ENCODE assay signal across 1 cellular context in genomic region chr6:4018194-4019111, GRCh38.
TF ChIP-seq lines count a peak whose summit lies in the region.

No MANE protein-coding gene starts in this region.

TF ChIP-seq in K562, 482 proteins besides CTCF, POLR2A, EP300 and RAD21 (continued from another document and continues in another):
- peak; percentile 76; the same call in 1 of the 2 replicates for TF ChIP-seq FOXP4 (CRISPR knock-in tag; IDR thresholded peaks at IDR 0.05; ENCODE audit: borderline replicate concordance)
- peak; percentile 85 for TF ChIP-seq TAF9B (IDR thresholded peaks at IDR 0.05; ENCODE audit: partially characterized antibody)
- peak; percentile 42; the same call in 1 of the 2 replicates for TF ChIP-seq ZBTB1 (CRISPR knock-in tag; IDR thresholded peaks at IDR 0.05; ENCODE audit: borderline replicate concordance, low read depth)
- no peak for TF ChIP-seq ZNF184 (CRISPR knock-in tag; IDR thresholded peaks at IDR 0.05)
- no peak for TF ChIP-seq NFYB (IDR thresholded peaks at IDR 0.05; ENCODE audit: extremely low read depth, insufficient read length)
- peak; percentile 22; the same call in 1 of the 2 replicates for TF ChIP-seq STAT5A (IDR thresholded peaks at IDR 0.05; ENCODE audit: borderline replicate concordance, low read length)
- TF ChIP-seq, protein P1, sequence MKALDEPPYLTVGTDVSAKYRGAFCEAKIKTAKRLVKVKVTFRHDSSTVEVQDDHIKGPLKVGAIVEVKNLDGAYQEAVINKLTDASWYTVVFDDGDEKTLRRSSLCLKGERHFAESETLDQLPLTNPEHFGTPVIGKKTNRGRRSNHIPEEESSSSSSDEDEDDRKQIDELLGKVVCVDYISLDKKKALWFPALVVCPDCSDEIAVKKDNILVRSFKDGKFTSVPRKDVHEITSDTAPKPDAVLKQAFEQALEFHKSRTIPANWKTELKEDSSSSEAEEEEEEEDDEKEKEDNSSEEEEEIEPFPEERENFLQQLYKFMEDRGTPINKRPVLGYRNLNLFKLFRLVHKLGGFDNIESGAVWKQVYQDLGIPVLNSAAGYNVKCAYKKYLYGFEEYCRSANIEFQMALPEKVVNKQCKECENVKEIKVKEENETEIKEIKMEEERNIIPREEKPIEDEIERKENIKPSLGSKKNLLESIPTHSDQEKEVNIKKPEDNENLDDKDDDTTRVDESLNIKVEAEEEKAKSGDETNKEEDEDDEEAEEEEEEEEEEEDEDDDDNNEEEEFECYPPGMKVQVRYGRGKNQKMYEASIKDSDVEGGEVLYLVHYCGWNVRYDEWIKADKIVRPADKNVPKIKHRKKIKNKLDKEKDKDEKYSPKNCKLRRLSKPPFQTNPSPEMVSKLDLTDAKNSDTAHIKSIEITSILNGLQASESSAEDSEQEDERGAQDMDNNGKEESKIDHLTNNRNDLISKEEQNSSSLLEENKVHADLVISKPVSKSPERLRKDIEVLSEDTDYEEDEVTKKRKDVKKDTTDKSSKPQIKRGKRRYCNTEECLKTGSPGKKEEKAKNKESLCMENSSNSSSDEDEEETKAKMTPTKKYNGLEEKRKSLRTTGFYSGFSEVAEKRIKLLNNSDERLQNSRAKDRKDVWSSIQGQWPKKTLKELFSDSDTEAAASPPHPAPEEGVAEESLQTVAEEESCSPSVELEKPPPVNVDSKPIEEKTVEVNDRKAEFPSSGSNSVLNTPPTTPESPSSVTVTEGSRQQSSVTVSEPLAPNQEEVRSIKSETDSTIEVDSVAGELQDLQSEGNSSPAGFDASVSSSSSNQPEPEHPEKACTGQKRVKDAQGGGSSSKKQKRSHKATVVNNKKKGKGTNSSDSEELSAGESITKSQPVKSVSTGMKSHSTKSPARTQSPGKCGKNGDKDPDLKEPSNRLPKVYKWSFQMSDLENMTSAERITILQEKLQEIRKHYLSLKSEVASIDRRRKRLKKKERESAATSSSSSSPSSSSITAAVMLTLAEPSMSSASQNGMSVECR (CRISPR knock-in tag; IDR thresholded peaks at IDR 0.05) = peak; percentile 79
- TF ChIP-seq, protein P2, sequence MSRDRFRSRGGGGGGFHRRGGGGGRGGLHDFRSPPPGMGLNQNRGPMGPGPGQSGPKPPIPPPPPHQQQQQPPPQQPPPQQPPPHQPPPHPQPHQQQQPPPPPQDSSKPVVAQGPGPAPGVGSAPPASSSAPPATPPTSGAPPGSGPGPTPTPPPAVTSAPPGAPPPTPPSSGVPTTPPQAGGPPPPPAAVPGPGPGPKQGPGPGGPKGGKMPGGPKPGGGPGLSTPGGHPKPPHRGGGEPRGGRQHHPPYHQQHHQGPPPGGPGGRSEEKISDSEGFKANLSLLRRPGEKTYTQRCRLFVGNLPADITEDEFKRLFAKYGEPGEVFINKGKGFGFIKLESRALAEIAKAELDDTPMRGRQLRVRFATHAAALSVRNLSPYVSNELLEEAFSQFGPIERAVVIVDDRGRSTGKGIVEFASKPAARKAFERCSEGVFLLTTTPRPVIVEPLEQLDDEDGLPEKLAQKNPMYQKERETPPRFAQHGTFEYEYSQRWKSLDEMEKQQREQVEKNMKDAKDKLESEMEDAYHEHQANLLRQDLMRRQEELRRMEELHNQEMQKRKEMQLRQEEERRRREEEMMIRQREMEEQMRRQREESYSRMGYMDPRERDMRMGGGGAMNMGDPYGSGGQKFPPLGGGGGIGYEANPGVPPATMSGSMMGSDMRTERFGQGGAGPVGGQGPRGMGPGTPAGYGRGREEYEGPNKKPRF (IDR thresholded peaks at IDR 0.05; ENCODE audit: low read depth, low read length) = no peak
- TF ChIP-seq, protein P3, sequence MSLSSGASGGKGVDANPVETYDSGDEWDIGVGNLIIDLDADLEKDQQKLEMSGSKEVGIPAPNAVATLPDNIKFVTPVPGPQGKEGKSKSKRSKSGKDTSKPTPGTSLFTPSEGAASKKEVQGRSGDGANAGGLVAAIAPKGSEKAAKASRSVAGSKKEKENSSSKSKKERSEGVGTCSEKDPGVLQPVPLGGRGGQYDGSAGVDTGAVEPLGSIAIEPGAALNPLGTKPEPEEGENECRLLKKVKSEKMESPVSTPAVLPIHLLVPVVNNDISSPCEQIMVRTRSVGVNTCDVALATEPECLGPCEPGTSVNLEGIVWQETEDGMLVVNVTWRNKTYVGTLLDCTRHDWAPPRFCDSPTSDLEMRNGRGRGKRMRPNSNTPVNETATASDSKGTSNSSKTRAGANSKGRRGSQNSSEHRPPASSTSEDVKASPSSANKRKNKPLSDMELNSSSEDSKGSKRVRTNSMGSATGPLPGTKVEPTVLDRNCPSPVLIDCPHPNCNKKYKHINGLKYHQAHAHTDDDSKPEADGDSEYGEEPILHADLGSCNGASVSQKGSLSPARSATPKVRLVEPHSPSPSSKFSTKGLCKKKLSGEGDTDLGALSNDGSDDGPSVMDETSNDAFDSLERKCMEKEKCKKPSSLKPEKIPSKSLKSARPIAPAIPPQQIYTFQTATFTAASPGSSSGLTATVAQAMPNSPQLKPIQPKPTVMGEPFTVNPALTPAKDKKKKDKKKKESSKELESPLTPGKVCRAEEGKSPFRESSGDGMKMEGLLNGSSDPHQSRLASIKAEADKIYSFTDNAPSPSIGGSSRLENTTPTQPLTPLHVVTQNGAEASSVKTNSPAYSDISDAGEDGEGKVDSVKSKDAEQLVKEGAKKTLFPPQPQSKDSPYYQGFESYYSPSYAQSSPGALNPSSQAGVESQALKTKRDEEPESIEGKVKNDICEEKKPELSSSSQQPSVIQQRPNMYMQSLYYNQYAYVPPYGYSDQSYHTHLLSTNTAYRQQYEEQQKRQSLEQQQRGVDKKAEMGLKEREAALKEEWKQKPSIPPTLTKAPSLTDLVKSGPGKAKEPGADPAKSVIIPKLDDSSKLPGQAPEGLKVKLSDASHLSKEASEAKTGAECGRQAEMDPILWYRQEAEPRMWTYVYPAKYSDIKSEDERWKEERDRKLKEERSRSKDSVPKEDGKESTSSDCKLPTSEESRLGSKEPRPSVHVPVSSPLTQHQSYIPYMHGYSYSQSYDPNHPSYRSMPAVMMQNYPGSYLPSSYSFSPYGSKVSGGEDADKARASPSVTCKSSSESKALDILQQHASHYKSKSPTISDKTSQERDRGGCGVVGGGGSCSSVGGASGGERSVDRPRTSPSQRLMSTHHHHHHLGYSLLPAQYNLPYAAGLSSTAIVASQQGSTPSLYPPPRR (CRISPR knock-in tag; IDR thresholded peaks at IDR 0.05; ENCODE audit: borderline replicate concordance) = peak; percentile 79; the same call in 1 of the 2 replicates
- TF ChIP-seq, protein P4, sequence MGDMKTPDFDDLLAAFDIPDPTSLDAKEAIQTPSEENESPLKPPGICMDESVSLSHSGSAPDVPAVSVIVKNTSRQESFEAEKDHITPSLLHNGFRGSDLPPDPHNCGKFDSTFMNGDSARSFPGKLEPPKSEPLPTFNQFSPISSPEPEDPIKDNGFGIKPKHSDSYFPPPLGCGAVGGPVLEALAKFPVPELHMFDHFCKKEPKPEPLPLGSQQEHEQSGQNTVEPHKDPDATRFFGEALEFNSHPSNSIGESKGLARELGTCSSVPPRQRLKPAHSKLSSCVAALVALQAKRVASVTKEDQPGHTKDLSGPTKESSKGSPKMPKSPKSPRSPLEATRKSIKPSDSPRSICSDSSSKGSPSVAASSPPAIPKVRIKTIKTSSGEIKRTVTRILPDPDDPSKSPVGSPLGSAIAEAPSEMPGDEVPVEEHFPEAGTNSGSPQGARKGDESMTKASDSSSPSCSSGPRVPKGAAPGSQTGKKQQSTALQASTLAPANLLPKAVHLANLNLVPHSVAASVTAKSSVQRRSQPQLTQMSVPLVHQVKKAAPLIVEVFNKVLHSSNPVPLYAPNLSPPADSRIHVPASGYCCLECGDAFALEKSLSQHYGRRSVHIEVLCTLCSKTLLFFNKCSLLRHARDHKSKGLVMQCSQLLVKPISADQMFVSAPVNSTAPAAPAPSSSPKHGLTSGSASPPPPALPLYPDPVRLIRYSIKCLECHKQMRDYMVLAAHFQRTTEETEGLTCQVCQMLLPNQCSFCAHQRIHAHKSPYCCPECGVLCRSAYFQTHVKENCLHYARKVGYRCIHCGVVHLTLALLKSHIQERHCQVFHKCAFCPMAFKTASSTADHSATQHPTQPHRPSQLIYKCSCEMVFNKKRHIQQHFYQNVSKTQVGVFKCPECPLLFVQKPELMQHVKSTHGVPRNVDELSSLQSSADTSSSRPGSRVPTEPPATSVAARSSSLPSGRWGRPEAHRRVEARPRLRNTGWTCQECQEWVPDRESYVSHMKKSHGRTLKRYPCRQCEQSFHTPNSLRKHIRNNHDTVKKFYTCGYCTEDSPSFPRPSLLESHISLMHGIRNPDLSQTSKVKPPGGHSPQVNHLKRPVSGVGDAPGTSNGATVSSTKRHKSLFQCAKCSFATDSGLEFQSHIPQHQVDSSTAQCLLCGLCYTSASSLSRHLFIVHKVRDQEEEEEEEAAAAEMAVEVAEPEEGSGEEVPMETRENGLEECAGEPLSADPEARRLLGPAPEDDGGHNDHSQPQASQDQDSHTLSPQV (IDR thresholded peaks at IDR 0.05) = peak; percentile 64; the same call in 1 of the 2 replicates
- peak; percentile 56 for TF ChIP-seq ZNF143 (CRISPR knock-in tag; IDR thresholded peaks at IDR 0.05)
- TF ChIP-seq ARHGAP35 (IDR thresholded peaks at IDR 0.05; ENCODE audit: partially characterized antibody) = no peak
- TF ChIP-seq ZNF639 (CRISPR knock-in tag; conservative IDR thresholded peaks at IDR 0.05 in 1 of 2, IDR thresholded peaks at IDR 0.05 in 1 of 2) = 0 out of 4 replicates have a peak, but pooled peaks of 1 of the 2 experiments have one; percentile 55
- peak; percentile 83; the same call in 1 of the 2 replicates for TF ChIP-seq TOE1 (IDR thresholded peaks at IDR 0.05; ENCODE audit: borderline replicate concordance)
- no peak; the same call in 1 of the 2 replicates for TF ChIP-seq TOE1 (CRISPR knock-in tag; IDR thresholded peaks at IDR 0.05; ENCODE audit: borderline replicate concordance, low read depth)
- no peak for TF ChIP-seq MYBL2 (IDR thresholded peaks at IDR 0.05; ENCODE audit: low read depth)
- TF ChIP-seq MYBL2 (CRISPR knock-in tag; IDR thresholded peaks at IDR 0.05; ENCODE audit: borderline replicate concordance) = no peak
- TF ChIP-seq DIDO1 (tag; IDR thresholded peaks at IDR 0.05; ENCODE audit: low read depth) = no peak
- TF ChIP-seq, protein P5, sequence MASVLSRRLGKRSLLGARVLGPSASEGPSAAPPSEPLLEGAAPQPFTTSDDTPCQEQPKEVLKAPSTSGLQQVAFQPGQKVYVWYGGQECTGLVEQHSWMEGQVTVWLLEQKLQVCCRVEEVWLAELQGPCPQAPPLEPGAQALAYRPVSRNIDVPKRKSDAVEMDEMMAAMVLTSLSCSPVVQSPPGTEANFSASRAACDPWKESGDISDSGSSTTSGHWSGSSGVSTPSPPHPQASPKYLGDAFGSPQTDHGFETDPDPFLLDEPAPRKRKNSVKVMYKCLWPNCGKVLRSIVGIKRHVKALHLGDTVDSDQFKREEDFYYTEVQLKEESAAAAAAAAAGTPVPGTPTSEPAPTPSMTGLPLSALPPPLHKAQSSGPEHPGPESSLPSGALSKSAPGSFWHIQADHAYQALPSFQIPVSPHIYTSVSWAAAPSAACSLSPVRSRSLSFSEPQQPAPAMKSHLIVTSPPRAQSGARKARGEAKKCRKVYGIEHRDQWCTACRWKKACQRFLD (CRISPR knock-in tag; IDR thresholded peaks at IDR 0.05) = no peak; the same call in 1 of the 2 replicates
- TF ChIP-seq FIP1L1 (IDR thresholded peaks at IDR 0.05; ENCODE audit: low read depth, low read length, poor library complexity, severe bottlenecking) = peak; percentile 96
- TF ChIP-seq MNT (conservative IDR thresholded peaks at IDR 0.05) = peak; percentile 79 to 90; a peak in 3 of 4 replicates
